18 cellular contexts compared by ENCODE assay signal in the genomic region with DNA sequence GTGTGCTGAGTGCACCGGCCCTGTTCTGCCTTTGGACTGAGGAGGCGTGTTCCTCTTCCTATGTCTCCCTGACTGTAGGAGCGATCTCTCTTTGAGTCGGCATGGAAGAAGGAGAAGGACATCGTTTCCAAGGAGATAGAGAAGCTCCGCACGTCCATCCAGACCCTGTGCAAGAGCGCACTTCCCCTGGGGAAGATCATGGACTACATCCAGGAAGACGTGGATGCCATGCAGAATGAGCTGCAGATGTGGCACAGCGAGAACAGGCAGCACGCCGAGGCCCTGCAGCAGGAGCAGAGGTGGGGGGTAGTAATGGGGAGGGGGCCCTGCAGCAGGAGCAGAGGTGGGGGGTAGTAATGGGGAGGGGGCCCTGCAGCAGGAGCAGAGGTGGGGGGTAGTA. TPM values are rescaled to one million over a fixed set of nuclear protein-coding genes. Genes with fewer than 3 reads are reported as not detected.
A peak's percentile ranks its signal among the peaks of the same experiment; 100 is the strongest.
DNase-seq lines count a peak whose midpoint lies in the region; ATAC-seq lines count a peak whose summit lies in the region.
"Had no signal": no experiment of that assay in that cellular context is flagged by ENCODE, and none has a peak within 500 bp of the region (broad histone marks: within the 10 kb centered on the region; RNA-seq: fewer than 3 reads in every experiment).

No MANE protein-coding gene starts in this region.

- WGBS in neuronal stem cell (ENCODE audit: extremely low coverage in 2 of 2, insufficient read length in 2 of 2, insufficient replicate concordance in 1 of 2), 2 donors = no CpG with 5 or more reads among the region's 12 CpGs

- H3K79me1 ChIP-seq in neuronal stem cell (ENCODE audit: low read depth, low read length) = no peaks in the 10 kb centered on the region

- no peaks in the 10 kb centered on the region for H3K27me3 Mint-ChIP-seq in central memory CD8-positive, alpha-beta T cell
- H3K27me3 Mint-ChIP-seq: CD4-positive, alpha-beta memory T cell; IgD-negative memory B cell had no signal

- no peak overlapping the region for H3K4me3 Mint-ChIP-seq in central memory CD8-positive, alpha-beta T cell
- H3K4me3 Mint-ChIP-seq: CD14-positive monocyte; CD4-positive, alpha-beta memory T cell; IgD-negative memory B cell had no signal

- no peaks in the 10 kb centered on the region for H3K9me3 ChIP-seq in neuronal stem cell (replicated peaks in 1 of 2; ENCODE audit: control insufficient read depth in 2 of 2, insufficient read depth in 1 of 2, low read depth in 1 of 2, low read length in 2 of 2)
- no peaks in the 10 kb centered on the region for H3K9me3 ChIP-seq in HAP-1
- H3K9me3 ChIP-seq: BLaER1 had no signal

- H3K9ac ChIP-seq in neuronal stem cell (ENCODE audit: low read depth, low read length, poor library complexity) = peak overlapping the region; percentile 56
- H3K9ac ChIP-seq: BLaER1, GM23248 had no signal

- in situ Hi-C loops in HAP-1 (cut with MboI; ENCODE audit: low sequenced_read_pairs) = no loop called here

- H3K27ac ChIP-seq in neuronal stem cell (replicated peaks; ENCODE audit: low read length) = no peak overlapping the region
- H3K27ac ChIP-seq: BLaER1, GM23248 had no signal

- H3K36me3 Mint-ChIP-seq in central memory CD8-positive, alpha-beta T cell (ENCODE audit: insufficient read depth) = peaks cover 3% of the 10 kb centered on the region

- H3K9me3 Mint-ChIP-seq in central memory CD8-positive, alpha-beta T cell = no peaks in the 10 kb centered on the region
- H3K9me3 Mint-ChIP-seq: IgD-negative memory B cell had no signal

- H3K4me3 ChIP-seq in H7 (ENCODE audit: insufficient read depth, low read depth, low read length) = no peak overlapping the region
- H3K4me3 ChIP-seq in neuronal stem cell (ENCODE audit: low read length in 2 of 2) = no peak overlapping the region
- no peak overlapping the region for H3K4me3 ChIP-seq in HAP-1
- H3K4me3 ChIP-seq: BLaER1, GM23248 had no signal

- H3K18ac ChIP-seq in neuronal stem cell (ENCODE audit: low read length) = peak overlapping the region; percentile 59

- DNase-seq in H7 = peak; percentile 38
- DNase-seq in central memory CD8-positive, alpha-beta T cell (ENCODE audit: low spot score in 2 of 2) = no peak
- DNase-seq in fibroblast of gingiva (ENCODE audit: low read depth) = peak; percentile 51
- DNase-seq in neuronal stem cell (ENCODE audit: low spot score) = no peak
- no peak for DNase-seq in activated effector memory CD4-positive, alpha-beta T cell treated with anti-CD3 and anti-CD28 coated beads, Interleukin-2, amount 50 U/mL, for 16 hours
- no peak for DNase-seq in HAP-1 (ENCODE audit: low spot score in 2 of 2)
- DNase-seq: 8988T; CD4-positive, alpha-beta memory T cell; DMS153; DMS79; GF-D8; GM23248 had no signal

- H4K8ac ChIP-seq in neuronal stem cell (ENCODE audit: low read depth, low read length) = peak overlapping the region; percentile 7

- H2BK5ac ChIP-seq in neuronal stem cell (ENCODE audit: low read length) = peak overlapping the region; percentile 26

- H3K36me3 ChIP-seq in H7 (replicated peaks; ENCODE audit: control insufficient read depth, insufficient read depth, low read length) = no peaks in the 10 kb centered on the region; the same call in 1 of the 2 replicates
- H3K36me3 ChIP-seq in neuronal stem cell (replicated peaks in 1 of 2; ENCODE audit: control insufficient read depth in 2 of 2, insufficient read depth in 2 of 2, low read length in 2 of 2) = peaks cover 3 to 13% of the 10 kb centered on the region in 2 donors
- H3K36me3 ChIP-seq in HAP-1 (replicated peaks) = peaks cover 7% of the 10 kb centered on the region

- peak overlapping the region; percentile 32 for H3K27ac Mint-ChIP-seq in central memory CD8-positive, alpha-beta T cell (ENCODE audit: low read depth)
- H3K27ac Mint-ChIP-seq: CD14-positive monocyte, IgD-negative memory B cell had no signal

- peak overlapping the region; percentile 77 for H2AFZ ChIP-seq in neuronal stem cell (ENCODE audit: low read length)
- H2AFZ ChIP-seq: GM23248 had no signal

- no peaks in the 10 kb centered on the region for H3K4me1 Mint-ChIP-seq in central memory CD8-positive, alpha-beta T cell
- H3K4me1 Mint-ChIP-seq: CD4-positive, alpha-beta memory T cell; IgD-negative memory B cell had no signal

- no peak overlapping the region for H3K14ac ChIP-seq in neuronal stem cell (ENCODE audit: low read length)

- H3K4ac ChIP-seq in neuronal stem cell (ENCODE audit: low read length) = no peak overlapping the region

- H2BK120ac ChIP-seq in neuronal stem cell (ENCODE audit: low read depth, low read length) = no peak overlapping the region

- H4K91ac ChIP-seq in neuronal stem cell (ENCODE audit: low read depth, low read length, poor library complexity) = no peak overlapping the region

- H2BK15ac ChIP-seq in neuronal stem cell (ENCODE audit: low read length) = no peak overlapping the region

- ATAC-seq in central memory CD8-positive, alpha-beta T cell (replicated peaks; ENCODE audit: extremely low read depth, poor library complexity, severe bottlenecking) = no peak
- no peak for ATAC-seq in GM18517 (IDR thresholded peaks at IDR 0.05; ENCODE audit: unreplicated experiment)
- no peak for ATAC-seq in activated CD4-positive, CD25-positive, alpha-beta regulatory T cell treated with anti-CD3 and anti-CD28 coated beads, Interleukin-2, amount 50 U/mL, for 24 hours
- ATAC-seq: HepG2 had no signal

- H2BK12ac ChIP-seq in neuronal stem cell (ENCODE audit: low read length) = no peak overlapping the region

- no peak overlapping the region for H3K4me2 ChIP-seq in neuronal stem cell (ENCODE audit: insufficient read depth, low read length, poor library complexity, severe bottlenecking)
- H3K4me2 ChIP-seq: BLaER1 had no signal

- peak overlapping the region; percentile 6 for H2AK5ac ChIP-seq in neuronal stem cell (ENCODE audit: low read depth, low read length)

- H3K4me1 ChIP-seq in neuronal stem cell (ENCODE audit: control insufficient read depth in 2 of 2, insufficient read depth in 1 of 2, low read depth in 1 of 2, low read length in 2 of 2) = peaks cover 8 to 15% of the 10 kb centered on the region in 2 donors
- H3K4me1 ChIP-seq in HAP-1 = peaks cover 6% of the 10 kb centered on the region; the same call in 1 of the 2 replicates
- H3K4me1 ChIP-seq: BLaER1 had no signal

- peak overlapping the region; percentile 3 for H3K23ac ChIP-seq in neuronal stem cell (ENCODE audit: low read depth, low read length, poor library complexity)

- H3K27me3 ChIP-seq in H7 (ENCODE audit: control insufficient read depth, insufficient read depth, low read length) (no peaks in the 10 kb centered on the region), neuronal stem cell (ENCODE audit: control insufficient read depth in 3 of 3, insufficient read depth in 3 of 3, low read depth in 1 of 3, low read length in 3 of 3) (no peaks in the 10 kb centered on the region), HAP-1 (ENCODE audit: low read depth) (no peaks in the 10 kb centered on the region)
- H3K27me3 ChIP-seq: BLaER1 had no signal

RNA-seq across cellular contexts. Expression of a gene that starts 29.3 kb away (rescaled TPM):
- 23.2 and 26.5 TPM in 2 replicates for total RNA-seq in H7 (2014; rRNA removed; shearing (Covaris generic))
- 22.8 TPM for polyA plus RNA-seq in neuronal stem cell (2013, experiment 1 of 2)
- 20.5 TPM for polyA plus RNA-seq in neuronal stem cell (2013, experiment 2 of 2)

Comparison
In these comparisons a context has a peak if more than half of its experiments do, and no peak if none do; other contexts are left out.
1. DNase-seq: peak in H7 (single experiment) and fibroblast of gingiva (single experiment); none in central memory CD8-positive, alpha-beta T cell (0 of 2), neuronal stem cell (single experiment), activated effector memory CD4-positive, alpha-beta T cell treated with anti-CD3 and anti-CD28 coated beads, Interleukin-2, amount 50 U/mL, for 16 hours (single experiment) and HAP-1 (0 of 2).